Comparison of ENCODE assay signal across 8 cellular contexts in the genomic region with DNA sequence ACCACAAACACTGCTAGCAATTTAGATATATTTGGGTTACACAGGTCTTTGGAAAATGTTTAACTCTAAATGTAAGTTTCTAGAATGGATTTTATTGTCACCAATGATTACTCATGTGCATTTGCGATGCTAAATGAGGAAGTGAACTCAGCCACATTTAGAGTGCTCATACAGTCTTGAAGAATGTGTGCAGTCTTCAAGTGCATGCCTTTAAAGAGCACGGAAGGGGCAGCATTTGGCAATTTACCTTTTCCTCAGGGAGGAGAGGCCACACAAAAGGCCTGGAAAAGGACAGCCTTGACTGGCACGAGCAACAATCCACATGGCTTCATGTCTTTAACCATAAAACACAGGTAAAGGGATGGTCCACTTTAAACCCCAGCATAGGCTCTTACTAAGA.
A peak's percentile ranks its signal among the peaks of the same experiment; 100 is the strongest.
DNase-seq lines count a peak whose midpoint lies in the region; ATAC-seq and TF ChIP-seq lines count a peak whose summit lies in the region.

No MANE protein-coding gene starts in this region.

- WGBS in mesendoderm (ENCODE audit: extremely low coverage, insufficient coverage, low lambda C conversion rate), result no CpG with 5 or more reads among the region's 3 CpGs

- H3K4me2 ChIP-seq in mesendoderm (ENCODE audit: low read length), result no peak overlapping the region

- no peaks in the 10 kb centered on the region for H3K36me3 ChIP-seq in mesendoderm (ENCODE audit: control insufficient read depth, insufficient read depth, low read length)
- no peaks in the 10 kb centered on the region for H3K36me3 ChIP-seq in uterus

- H2BK120ac ChIP-seq in mesendoderm (ENCODE audit: low read depth, low read length), result no peak overlapping the region

- H3K27me3 ChIP-seq in mesendoderm (ENCODE audit: insufficient read depth, low read length, poor library complexity) (no peaks in the 10 kb centered on the region), uterus (no peaks in the 10 kb centered on the region)

- no peaks in the 10 kb centered on the region for H3K9me3 ChIP-seq in uterus

- no peak overlapping the region for H3K56ac ChIP-seq in mesendoderm (ENCODE audit: low read length)

- no peak overlapping the region for H4K8ac ChIP-seq in mesendoderm (ENCODE audit: low read depth, low read length)

- TF ChIP-seq CTCF in uterus (IDR thresholded peaks at IDR 0.05), result no peak

- no peak overlapping the region for H3K18ac ChIP-seq in mesendoderm (ENCODE audit: low read length)

- no peak overlapping the region for H3K4me3 ChIP-seq in mesendoderm (ENCODE audit: low read length)
- H3K4me3 ChIP-seq in uterus, result no peak overlapping the region

- no peak overlapping the region for H4K5ac ChIP-seq in mesendoderm (ENCODE audit: low read length)

- intact Hi-C loops in uterus (cut with DNase I; ENCODE audit: low total_unique reads), result no loop called here

- DNase-seq in MV-4-11 (lab: John Stamatoyannopoulos, UW) (peak; percentile 89), fibroblast of peridontal ligament (ENCODE audit: extremely low read depth) (peak; percentile 70), mesendoderm (no peak), NCI-H2081 treated with DMSO at 0.1 percent for 48 hours (lab: John Stamatoyannopoulos, UW) (no peak), uterus (no peak), cerebellar cortex (ENCODE audit: low spot score) (no peak)

- H2BK5ac ChIP-seq in mesendoderm (ENCODE audit: low read length), result no peak overlapping the region

- ATAC-seq in GM18519 (IDR thresholded peaks at IDR 0.05; ENCODE audit: low FRiP score, unreplicated experiment), result peak; percentile 70
- peak; percentile 75 for ATAC-seq in HG02588 (IDR thresholded peaks at IDR 0.05; ENCODE audit: unreplicated experiment)

- H3K4ac ChIP-seq in mesendoderm (ENCODE audit: low read depth, low read length), result no peak overlapping the region

- TF ChIP-seq POLR2A in uterus (IDR thresholded peaks at IDR 0.05), result no peak

- H3K23ac ChIP-seq in mesendoderm (ENCODE audit: low read length), result no peak overlapping the region

- H3K27ac ChIP-seq in mesendoderm (ENCODE audit: low read depth, low read length) (no peak overlapping the region), uterus (no peak overlapping the region)

- H3K4me1 ChIP-seq in mesendoderm (ENCODE audit: control insufficient read depth, low read depth, low read length), result no peaks in the 10 kb centered on the region
- H3K4me1 ChIP-seq in uterus, result no peaks in the 10 kb centered on the region

- H2BK15ac ChIP-seq in mesendoderm (replicated peaks; ENCODE audit: low read depth), result no peak overlapping the region

- no peaks in the 10 kb centered on the region for H3K79me1 ChIP-seq in mesendoderm (ENCODE audit: low read length)

- no peak overlapping the region for H2AK5ac ChIP-seq in mesendoderm (ENCODE audit: low read length)

- no peak overlapping the region for H3K9ac ChIP-seq in mesendoderm (ENCODE audit: low read length)

- no peaks in the 10 kb centered on the region for H3K79me2 ChIP-seq in mesendoderm (ENCODE audit: control insufficient read depth, insufficient read depth, low read length)

Comparison
In these comparisons a context has a peak if more than half of its experiments do, and no peak if none do; other contexts are left out.
1. DNase-seq: peak in MV-4-11 (single experiment) and fibroblast of peridontal ligament (single experiment); none in mesendoderm (single experiment), NCI-H2081 treated with DMSO at 0.1 percent for 48 hours (single experiment), uterus (0 of 2) and cerebellar cortex (single experiment).